In genomic region chr11:33161120-33162005, GRCh38 we compare ENCODE assay signal across 1 cellular context.
TF ChIP-seq lines count a peak whose summit lies in the region.

Gene CSTF3, minus strand, starts transcription at chr11:33161480. Its CDS starts 155 bp downstream, at chr11:33161325.

TF ChIP-seq in HEK293, 187 proteins besides CTCF, POLR2A, EP300 and RAD21 (continued from another document and continues in another):
- TF ChIP-seq ZSCAN4 (tag by site-specific recombination; IDR thresholded peaks at IDR 0.05) (no peak), GLIS2 (tag by site-specific recombination; IDR thresholded peaks at IDR 0.05) (peak; percentile 75), BCL11B (tag by site-specific recombination; IDR thresholded peaks at IDR 0.05; ENCODE audit: low read depth) (no peak), GFI1B (tag by site-specific recombination; IDR thresholded peaks at IDR 0.05) (no peak), ZNF558 (tag by site-specific recombination; IDR thresholded peaks at IDR 0.05) (no peak), KLF1 (tag by site-specific recombination; IDR thresholded peaks at IDR 0.05) (peak; percentile 32; the same call in 1 of the 2 replicates), FEZF1 (tag by site-specific recombination; IDR thresholded peaks at IDR 0.05) (peak; percentile 68), KLF10 (tag by site-specific recombination; IDR thresholded peaks at IDR 0.05) (peak; percentile 88), KLF7 (tag by site-specific recombination; IDR thresholded peaks at IDR 0.05; ENCODE audit: borderline replicate concordance) (no peak; the same call in 1 of the 2 replicates), IKZF3 (tag by site-specific recombination; IDR thresholded peaks at IDR 0.05) (peak; percentile 96), KLF17 (tag by site-specific recombination; IDR thresholded peaks at IDR 0.05) (peak; percentile 39; the same call in 1 of the 2 replicates), ZNF398 (tag by site-specific recombination; IDR thresholded peaks at IDR 0.05) (no peak), ZNF600 (tag by site-specific recombination; IDR thresholded peaks at IDR 0.05) (peak; percentile 76; the same call in 1 of the 2 replicates), ZNF10 (tag by site-specific recombination; IDR thresholded peaks at IDR 0.05) (no peak), YY1 (tag by site-specific recombination; IDR thresholded peaks at IDR 0.05) (peak; percentile 80), PRDM10 (tag by site-specific recombination; IDR thresholded peaks at IDR 0.05) (peak; percentile 81), ZBTB44 (tag by site-specific recombination; IDR thresholded peaks at IDR 0.05) (0 out of 2 replicates have a peak, but pooled peaks have one; percentile 24), ZXDB (tag by site-specific recombination; IDR thresholded peaks at IDR 0.05) (peak; percentile 98), ZNF354C (tag by site-specific recombination; IDR thresholded peaks at IDR 0.05; ENCODE audit: borderline replicate concordance, low read depth) (no peak), ZNF514 (tag by site-specific recombination; IDR thresholded peaks at IDR 0.05) (no peak), ZNF362 (tag by site-specific recombination; IDR thresholded peaks at IDR 0.05) (no peak), PRDM1 (tag by site-specific recombination; IDR thresholded peaks at IDR 0.05) (no peak), ZNF146 (tag by site-specific recombination; IDR thresholded peaks at IDR 0.05) (no peak), ZNF529 (tag by site-specific recombination; IDR thresholded peaks at IDR 0.05; ENCODE audit: insufficient replicate concordance) (no peak), EGR2 (tag by site-specific recombination; IDR thresholded peaks at IDR 0.05; ENCODE audit: low read depth) (peak; percentile 85), MEIS1 (CRISPR knock-in tag; IDR thresholded peaks at IDR 0.05; ENCODE audit: borderline replicate concordance) (no peak), ZNF513 (tag by site-specific recombination; IDR thresholded peaks at IDR 0.05) (no peak), PRDM6 (tag by site-specific recombination; IDR thresholded peaks at IDR 0.05) (no peak), ZNF776 (tag by site-specific recombination; IDR thresholded peaks at IDR 0.05; ENCODE audit: borderline replicate concordance) (no peak), ZNF335 (tag by site-specific recombination; conservative IDR thresholded peaks at IDR 0.05) (peak; percentile 69), ZNF560 (tag by site-specific recombination; IDR thresholded peaks at IDR 0.05; ENCODE audit: borderline replicate concordance) (no peak), ZNF391 (tag by site-specific recombination; IDR thresholded peaks at IDR 0.05; ENCODE audit: borderline replicate concordance, low read depth) (0 out of 2 replicates have a peak, but pooled peaks have one; percentile 22), ZNF76 (tag by site-specific recombination; IDR thresholded peaks at IDR 0.05; ENCODE audit: borderline replicate concordance, low read depth) (no peak; the same call in 1 of the 2 replicates), ZNF768 (tag by site-specific recombination; IDR thresholded peaks at IDR 0.05) (no peak), ZFP37 (tag by site-specific recombination; IDR thresholded peaks at IDR 0.05) (no peak), ZNF18 (tag by site-specific recombination; IDR thresholded peaks at IDR 0.05) (no peak), SCRT2 (tag by site-specific recombination; IDR thresholded peaks at IDR 0.05) (peak; percentile 87), ZNF488 (tag by site-specific recombination; IDR thresholded peaks at IDR 0.05) (no peak), ZNF561 (tag by site-specific recombination; IDR thresholded peaks at IDR 0.05; ENCODE audit: borderline replicate concordance) (peak; percentile 90), ZNF26 (tag by site-specific recombination; IDR thresholded peaks at IDR 0.05) (no peak), ZNF24 (tag by site-specific recombination; IDR thresholded peaks at IDR 0.05) (peak; percentile 67), YY2 (tag by site-specific recombination; IDR thresholded peaks at IDR 0.05) (peak; percentile 85), ZNF23 (tag by site-specific recombination; IDR thresholded peaks at IDR 0.05; ENCODE audit: borderline replicate concordance) (no peak), HOXC10 (CRISPR knock-in tag; IDR thresholded peaks at IDR 0.05) (no peak), ZNF626 (tag by site-specific recombination; IDR thresholded peaks at IDR 0.05) (0 out of 2 replicates have a peak, but pooled peaks have one; percentile 35), ZNF202 (tag by site-specific recombination; IDR thresholded peaks at IDR 0.05; ENCODE audit: borderline replicate concordance) (no peak)
